ENCODE assay signal across 1 cellular context in genomic region chr2:58734365-58734764, GRCh38.
TF ChIP-seq lines count a peak whose summit lies in the region.

No MANE protein-coding gene starts in this region.

TF ChIP-seq in K562, 482 proteins besides CTCF, POLR2A, EP300 and RAD21 (continued from another document):
- TF ChIP-seq NR1H2 (CRISPR knock-in tag; IDR thresholded peaks at IDR 0.05) (no peak), SMAD4 (CRISPR knock-in tag; conservative IDR thresholded peaks at IDR 0.05) (no peak), STAT5B (CRISPR knock-in tag; IDR thresholded peaks at IDR 0.05) (no peak), ATF3 (IDR thresholded peaks at IDR 0.05) (peak; percentile 80), ATF3 (CRISPR knock-in tag; conservative IDR thresholded peaks at IDR 0.05) (no peak), SMARCA4 (IDR thresholded peaks at IDR 0.05) (peak; percentile 43; the same call in 1 of the 2 replicates), POLR3G (IDR thresholded peaks at IDR 0.05; ENCODE audit: extremely low read depth, insufficient read length, insufficient replicate concordance) (no peak), ZNF436 (CRISPR knock-in tag; IDR thresholded peaks at IDR 0.05) (no peak), EP400 (IDR thresholded peaks at IDR 0.05) (0 out of 2 replicates have a peak, but pooled peaks have one; percentile 23), SAFB (IDR thresholded peaks at IDR 0.05; ENCODE audit: borderline replicate concordance, low read depth, low read length) (no peak), TCF3 (CRISPR knock-in tag; IDR thresholded peaks at IDR 0.05) (no peak), JUNB (CRISPR knock-in tag; conservative IDR thresholded peaks at IDR 0.05) (no peak), TRIM28 (IDR thresholded peaks at IDR 0.05) (no peak), L3MBTL2 (IDR thresholded peaks at IDR 0.05) (peak; percentile 62; the same call in 1 of the 2 replicates), FOSL1 (tag; conservative IDR thresholded peaks at IDR 0.05) (peak; percentile 91), PTRF (tag; IDR thresholded peaks at IDR 0.05) (no peak), ATF7 (IDR thresholded peaks at IDR 0.05) (no peak), BACH1 (tag; IDR thresholded peaks at IDR 0.05) (no peak), POLR2B (IDR thresholded peaks at IDR 0.05; ENCODE audit: low read depth, partially characterized antibody) (no peak), MAFK (IDR thresholded peaks at IDR 0.05; ENCODE audit: low read length) (0 out of 2 replicates have a peak, but pooled peaks have one; percentile 13), ZNF592 (IDR thresholded peaks at IDR 0.05) (peak; percentile 60), SIX5 (IDR thresholded peaks at IDR 0.05; ENCODE audit: borderline replicate concordance in 1 of 2, insufficient read depth in 1 of 2, low read depth in 1 of 2, low read length in 2 of 2) (no peak), FOXA3 (CRISPR knock-in tag; conservative IDR thresholded peaks at IDR 0.05 in 1 of 2, IDR thresholded peaks at IDR 0.05 in 1 of 2) (peak; percentile 81 to 90), RBM25 (IDR thresholded peaks at IDR 0.05; ENCODE audit: low read depth, low read length, severe bottlenecking) (no peak), THRAP3 (IDR thresholded peaks at IDR 0.05; ENCODE audit: borderline replicate concordance) (no peak), PRDM10 (IDR thresholded peaks at IDR 0.05; ENCODE audit: partially characterized antibody) (peak; percentile 11), CTBP1 (IDR thresholded peaks at IDR 0.05; ENCODE audit: borderline replicate concordance) (0 out of 2 replicates have a peak, but pooled peaks have one; percentile 15), MNT (conservative IDR thresholded peaks at IDR 0.05) (peak; percentile 27 to 40; a peak in 1 of 4 replicates), BRCA1 (IDR thresholded peaks at IDR 0.05) (no peak), BRCA1 (CRISPR knock-in tag; IDR thresholded peaks at IDR 0.05) (no peak), ZNF354B (CRISPR knock-in tag; IDR thresholded peaks at IDR 0.05) (no peak), GTF2B (IDR thresholded peaks at IDR 0.05; ENCODE audit: extremely low read depth, insufficient read length) (no peak)
